32 cellular contexts compared by ENCODE assay signal in genomic region chr13:49546559-49546958, GRCh38.
"Had no signal": no experiment of that assay in that cellular context is flagged by ENCODE, and none has a peak within 500 bp of the region (broad histone marks: within the 10 kb centered on the region; RNA-seq: fewer than 3 reads in every experiment).

No MANE protein-coding gene starts in this region.

- H3K27ac ChIP-seq: adrenal gland, brain microvascular endothelial cell, SJSA1, VCaP had no signal

- DNase-seq: activated CD4-positive, alpha-beta T cell treated with anti-CD3 and anti-CD28 coated beads for 1 hour; activated CD4-positive, alpha-beta T cell treated with anti-CD3 and anti-CD28 coated beads, Interleukin-2, amount 10 ng/mL, durations not matched to agents 24 days and 14 days; activated CD4-positive, alpha-beta T cell treated with anti-CD3 and anti-CD28 coated beads, Interleukin-2, amount 50 U/mL, for 4 hours; activated CD4-positive, CD25-positive, alpha-beta regulatory T cell; activated CD8-positive, alpha-beta T cell treated with anti-CD3 and anti-CD28 coated beads for 36 hours; activated gamma-delta T cell treated with Interleukin-2 at 50 U/mL for 16 hours; activated naive CD4-positive, alpha-beta T cell treated with anti-CD3 and anti-CD28 coated beads for 36 hours; activated T-cell treated with anti-CD3 and anti-CD28 coated beads, Interleukin-2, amount 50 U/mL, for 1 hour; adrenal gland; anterior cingulate cortex; brain microvascular endothelial cell; central memory CD4-positive, alpha-beta T cell; IMR-90; NCI-H1092 treated with DMSO at 0.1 percent for 48 hours; NCI-H1436; NCI-H1694; NCI-H1930; NCI-H2081 treated with DMSO at 0.1 percent for 48 hours; NCI-H510A; NCI-H526; NCI-H774; RPMI8226; SHP77 treated with DMSO at 0.1 percent for 48 hours; SK-N-SH; T-cell; T-helper 2 cell; T-helper 9 cell had no signal

- H3K27ac Mint-ChIP-seq: activated CD4-positive, alpha-beta T cell treated with anti-CD3 and anti-CD28 coated beads, Interleukin-2, amount 10 ng/mL, durations not matched to agents 24 days and 14 days; activated CD8-positive, alpha-beta T cell treated with anti-CD3 and anti-CD28 coated beads for 36 hours; activated naive CD4-positive, alpha-beta T cell treated with anti-CD3 and anti-CD28 coated beads for 36 hours; T-cell had no signal

- H3K4me1 ChIP-seq: adrenal gland, SJSA1 had no signal

- H3K9me3 ChIP-seq: adrenal gland, SJSA1, SK-N-SH had no signal

- FAIRE-seq: K562 had no signal

- H3K27me3 Mint-ChIP-seq: activated CD4-positive, alpha-beta T cell treated with anti-CD3 and anti-CD28 coated beads, Interleukin-2, amount 10 ng/mL, durations not matched to agents 24 days and 14 days; activated CD8-positive, alpha-beta T cell treated with anti-CD3 and anti-CD28 coated beads for 36 hours; T-cell had no signal

- H3K9me3 Mint-ChIP-seq: activated CD4-positive, alpha-beta T cell treated with anti-CD3 and anti-CD28 coated beads, Interleukin-2, amount 10 ng/mL, durations not matched to agents 24 days and 14 days; activated CD8-positive, alpha-beta T cell treated with anti-CD3 and anti-CD28 coated beads for 36 hours; activated naive CD4-positive, alpha-beta T cell treated with anti-CD3 and anti-CD28 coated beads for 36 hours; activated naive CD4-positive, alpha-beta T cell treated with anti-CD3 and anti-CD28 coated beads, Interleukin-2, amount 50 U/mL, for 72 hours; T-cell had no signal

- ATAC-seq: activated CD8-positive, alpha-beta T cell treated with anti-CD3 and anti-CD28 coated beads for 36 hours; activated naive CD4-positive, alpha-beta T cell treated with anti-CD3 and anti-CD28 coated beads, Interleukin-2, amount 50 U/mL, for 72 hours; K562; Panc1; T-cell had no signal

- H3K27me3 ChIP-seq: adrenal gland, brain microvascular endothelial cell, SJSA1 had no signal

- H3K9ac ChIP-seq: SK-N-SH had no signal

- H3K4me3 Mint-ChIP-seq: activated CD4-positive, alpha-beta T cell treated with anti-CD3 and anti-CD28 coated beads, Interleukin-2, amount 10 ng/mL, durations not matched to agents 24 days and 14 days; activated CD8-positive, alpha-beta T cell treated with anti-CD3 and anti-CD28 coated beads for 36 hours; activated naive CD4-positive, alpha-beta T cell treated with anti-CD3 and anti-CD28 coated beads for 36 hours; T-cell had no signal

- H3K4me2 ChIP-seq: SK-N-SH had no signal

- H3K4me3 ChIP-seq: adrenal gland, K562, SJSA1 had no signal
